In the genomic region with DNA sequence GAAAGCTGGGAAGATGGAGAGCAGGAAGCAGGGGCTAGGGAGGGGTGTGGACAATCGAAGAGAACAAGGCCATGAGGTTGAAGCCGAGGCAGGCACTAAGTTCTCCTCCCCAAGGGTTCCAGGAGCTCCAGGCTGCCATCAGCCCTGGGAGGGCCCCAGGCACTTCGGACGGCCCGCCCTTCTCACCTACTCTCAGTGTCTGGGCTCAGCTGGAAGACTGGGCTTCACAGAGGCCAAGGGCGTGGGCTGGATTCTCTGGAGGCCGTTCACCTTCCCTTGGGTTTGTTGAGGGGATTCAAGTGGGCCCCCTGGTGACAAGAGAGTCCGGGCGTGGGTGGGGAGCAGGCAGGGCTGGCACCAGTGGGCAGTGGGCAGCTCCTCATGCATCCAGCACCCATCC, we compare ENCODE assay signal across 23 cellular contexts.
"Had no signal": no experiment of that assay in that cellular context is flagged by ENCODE, and none has a peak within 500 bp of the region (broad histone marks: within the 10 kb centered on the region; RNA-seq: fewer than 3 reads in every experiment).

No MANE protein-coding gene starts in this region.

- H3K27ac ChIP-seq: gastrocnemius medialis, neutrophil, ovary, prostate gland, testis, transverse colon, uterus had no signal

- ATAC-seq: activated naive CD8-positive, alpha-beta T cell treated with anti-CD3 and anti-CD28 coated beads, Interleukin-2, amount 50 U/mL, for 24 hours; gastrocnemius medialis; naive thymus-derived CD4-positive, alpha-beta T cell; stimulated activated naive CD8-positive, alpha-beta T cell treated with anti-CD3 and anti-CD28 coated beads, Interleukin-15, Interleukin-2, amounts not matched to agents 100 U/mL and 50 U/mL, for 24 hours; T-helper 17 cell had no signal

- H3K27me3 ChIP-seq: neutrophil, ovary, testis, uterus had no signal

- H3K36me3 ChIP-seq: gastrocnemius medialis, neutrophil, ovary, prostate gland, transverse colon, uterus had no signal

- H3K4me3 ChIP-seq: gastrocnemius medialis, ovary, prostate gland, testis, transverse colon, uterus had no signal

- H3K9me3 ChIP-seq: gastrocnemius medialis, neutrophil, ovary, prostate gland, testis had no signal

- H3K4me1 ChIP-seq: gastrocnemius medialis, prostate gland, testis, transverse colon, uterus had no signal

- DNase-seq: activated CD4-positive, alpha-beta memory T cell treated with anti-CD3 and anti-CD28 coated beads for 36 hours; activated CD4-positive, alpha-beta T cell treated with anti-CD3 and anti-CD28 coated beads, Interleukin-2, amount 10 ng/mL, durations not matched to agents 24 days and 14 days; activated CD4-positive, CD25-positive, alpha-beta regulatory T cell treated with anti-CD3 and anti-CD28 coated beads, Interleukin-2, amount 50 U/mL, for 72 hours; activated CD8-positive, alpha-beta memory T cell treated with anti-CD3 and anti-CD28 coated beads, Interleukin-2, amount 50 U/mL, for 48 hours; activated naive CD8-positive, alpha-beta T cell treated with anti-CD3 and anti-CD28 coated beads, Interleukin-2, amount 50 U/mL, for 24 hours; activated T-cell treated with anti-CD3 and anti-CD28 coated beads, Interleukin-2, amount 50 U/mL, for 24 hours; amygdala; central memory CD4-positive, alpha-beta T cell; gastrocnemius medialis; glutamatergic neuron; left cardiac atrium; naive thymus-derived CD4-positive, alpha-beta T cell; stimulated activated CD4-positive, alpha-beta T cell treated with anti-CD3 and anti-CD28 coated beads, Interleukin-12 subunit alpha, Interleukin-12 subunit beta, amount 100 ng/mL, for 4 hours; stimulated activated CD4-positive, alpha-beta T cell treated with anti-CD3 and anti-CD28 coated beads, Interleukin-4, amount 100 ng/mL, for 1 hour; stimulated activated naive CD8-positive, alpha-beta T cell treated with anti-CD3 and anti-CD28 coated beads, Interleukin-15, Interleukin-2, amounts not matched to agents 100 U/mL and 50 U/mL, for 24 hours; T-helper 17 cell; T1000; testis; transverse colon had no signal
